Comparison of ENCODE assay signal across 16 cellular contexts in genomic region chrX:32395878-32396277, GRCh38.
DNase-seq lines count a peak whose midpoint lies in the region; ATAC-seq, FAIRE-seq and TF ChIP-seq lines count a peak whose summit lies in the region.
"Had no signal": no experiment of that assay in that cellular context is flagged by ENCODE, and none has a peak within 500 bp of the region (broad histone marks: within the 10 kb centered on the region; RNA-seq: fewer than 3 reads in every experiment).

No MANE protein-coding gene starts in this region.

- no peak for ATAC-seq in HG03469 (IDR thresholded peaks at IDR 0.05; ENCODE audit: unreplicated experiment)
- ATAC-seq: CD8-positive, alpha-beta T cell had no signal

- peak; percentile 58 for FAIRE-seq in GM12892 (lab: Jason Lieb, UNC)
- FAIRE-seq: D721Med, G401.6, GM18507, H54 had no signal

- DNase-seq in DMS53 (lab: John Stamatoyannopoulos, UW) (peak; percentile 37), GM12892 (ENCODE audit: insufficient read length) (no peak), myocyte (ENCODE audit: low read depth) (peak; percentile 2), AG08396 (ENCODE audit: low spot score) (no peak), NCI-H748 (lab: John Stamatoyannopoulos, UW; ENCODE audit: unreplicated experiment) (no peak)
- DNase-seq: CD4-positive, CD25-positive, alpha-beta regulatory T cell; CD8-positive, alpha-beta T cell; DMS 273 treated with DMSO at 0.1 percent for 48 hours; DND-41; GOT3; HFFc6 had no signal

- TF ChIP-seq POLR2A in GM12892 (IDR thresholded peaks at IDR 0.05; ENCODE audit: low read depth, low read length), result no peak

Comparison
In these comparisons a context has a peak if more than half of its experiments do, and no peak if none do; other contexts are left out.
1. DNase-seq: peak in DMS53 (single experiment) and myocyte (single experiment); none in GM12892 (single experiment), AG08396 (single experiment) and NCI-H748 (single experiment).